1 cellular context compared by ENCODE assay signal in genomic region chr3:184133840-184134745, GRCh38.
TF ChIP-seq lines count a peak whose summit lies in the region.

No MANE protein-coding gene starts in this region.

TF ChIP-seq in SK-N-SH, 30 proteins besides CTCF, POLR2A, EP300 and RAD21 (continued from another document):
- TF ChIP-seq REST (IDR thresholded peaks at IDR 0.05; ENCODE audit: low read depth, low read length) (0 out of 2 replicates have a peak, but pooled peaks have one; percentile 5), EZH2phosphoT487 (IDR thresholded peaks at IDR 0.05; ENCODE audit: borderline replicate concordance, low read depth) (no peak), FOXM1 (IDR thresholded peaks at IDR 0.05; ENCODE audit: low read depth) (no peak), POLR2AphosphoS5 (IDR thresholded peaks at IDR 0.05; ENCODE audit: low read depth, low read length) (peak; percentile 59; the same call in 1 of the 2 replicates), FOXJ3 (CRISPR knock-in tag; IDR thresholded peaks at IDR 0.05) (no peak), NFIC (IDR thresholded peaks at IDR 0.05; ENCODE audit: borderline replicate concordance) (no peak), ZBTB33 (IDR thresholded peaks at IDR 0.05; ENCODE audit: borderline replicate concordance, low read depth) (peak; percentile 48; the same call in 1 of the 2 replicates), TAF1 (IDR thresholded peaks at IDR 0.05; ENCODE audit: borderline replicate concordance, low read depth, low read length) (peak; percentile 44; the same call in 1 of the 2 replicates), GABPA (IDR thresholded peaks at IDR 0.05; ENCODE audit: low read depth) (peak; percentile 80), PBX3 (IDR thresholded peaks at IDR 0.05) (no peak), USF1 (IDR thresholded peaks at IDR 0.05; ENCODE audit: borderline replicate concordance, low read depth) (peak; percentile 66), NRF1 (IDR thresholded peaks at IDR 0.05; ENCODE audit: low read depth, low read length) (no peak), TEAD4 (IDR thresholded peaks at IDR 0.05; ENCODE audit: borderline replicate concordance, insufficient read depth) (no peak), JUND (IDR thresholded peaks at IDR 0.05) (no peak), RFX5 (IDR thresholded peaks at IDR 0.05; ENCODE audit: low read length) (no peak), TCF12 (IDR thresholded peaks at IDR 0.05) (no peak)
